8 cellular contexts compared by ENCODE assay signal in genomic region chr14:105420141-105420975, GRCh38. TPM values are rescaled to one million over a fixed set of nuclear protein-coding genes. Genes with fewer than 3 reads are reported as not detected.
DNase-seq lines count a peak whose midpoint lies in the region; ATAC-seq, FAIRE-seq and TF ChIP-seq lines count a peak whose summit lies in the region.

No MANE protein-coding gene starts in this region.

- H3K4me3 ChIP-seq in WI38 (ENCODE audit: low read depth, low read length) (peak overlapping the region; percentile 75), gastrocnemius medialis (peak overlapping the region; percentile 59 to 75 (median 66))

- DNase-seq in GM19239 (ENCODE audit: insufficient read length, low spot score) = peak; percentile 71
- peak; percentile 41 for DNase-seq in germinal center (ENCODE audit: low spot score)
- no peak for DNase-seq in gastrocnemius medialis
- DNase-seq in amniotic stem cell (lab: John Stamatoyannopoulos, UW) = no peak
- no peak for DNase-seq in NCI-H748 treated with DMSO at 0.1 percent for 48 hours (lab: John Stamatoyannopoulos, UW)

- TF ChIP-seq CTCF in WI38 (IDR thresholded peaks at IDR 0.05; ENCODE audit: low read depth, low read length) (no peak), gastrocnemius medialis (IDR thresholded peaks at IDR 0.05 in 4 of 5, conservative IDR thresholded peaks at IDR 0.05 in 1 of 5) (no peak)

- ATAC-seq in gastrocnemius medialis (no peak), HG03571 (IDR thresholded peaks at IDR 0.05; ENCODE audit: unreplicated experiment) (no peak), HG03159 (IDR thresholded peaks at IDR 0.05; ENCODE audit: unreplicated experiment) (no peak)

- H3K9me3 ChIP-seq in gastrocnemius medialis = no peaks in the 10 kb centered on the region

- H3K4me1 ChIP-seq in gastrocnemius medialis = peaks cover 26 to 32% of the 10 kb centered on the region in 2 donors

- no peak for TF ChIP-seq POLR2A in gastrocnemius medialis (IDR thresholded peaks at IDR 0.05)

- H3K27ac ChIP-seq in gastrocnemius medialis = peak overlapping the region; percentile 69 to 77 (median 72)

- no peaks in the 10 kb centered on the region for H3K36me3 ChIP-seq in gastrocnemius medialis

- in situ Hi-C loops in gastrocnemius medialis (cut with MboI; ENCODE audit: low sequenced_read_pairs in 4 of 4) = no loop called here

- no peaks in the 10 kb centered on the region for H3K27me3 ChIP-seq in gastrocnemius medialis

- intact Hi-C loops in gastrocnemius medialis (cut with DNase I; ENCODE audit: low total_unique reads) = no loop called here

- no peak for FAIRE-seq in GM19239 (lab: Jason Lieb, UNC)

RNA-seq across cellular contexts. Expression of gene MTA1, which starts 0.7 kb away (rescaled TPM):
- total RNA-seq in gastrocnemius medialis = 10 to 100 TPM; 18.2 to 30.8 (median 28.2) TPM

RNA-seq across cellular contexts. Expression of gene TEX22, which starts 22.0 kb away (rescaled TPM):
- total RNA-seq in gastrocnemius medialis = not detected

RNA-seq across cellular contexts. Expression of gene CRIP2, which starts 54.3 kb away (rescaled TPM):
- total RNA-seq in gastrocnemius medialis = 10 to 100 TPM; 31.4 to 47.1 (median 38.8) TPM

Comparison
In these comparisons a context has a peak if more than half of its experiments do, and no peak if none do; other contexts are left out.
1. DNase-seq: peak in GM19239 (single experiment) and germinal center (single experiment); none in gastrocnemius medialis (0 of 2), amniotic stem cell (single experiment) and NCI-H748 treated with DMSO at 0.1 percent for 48 hours (single experiment).